ENCODE assay signal across 20 cellular contexts in the genomic region with DNA sequence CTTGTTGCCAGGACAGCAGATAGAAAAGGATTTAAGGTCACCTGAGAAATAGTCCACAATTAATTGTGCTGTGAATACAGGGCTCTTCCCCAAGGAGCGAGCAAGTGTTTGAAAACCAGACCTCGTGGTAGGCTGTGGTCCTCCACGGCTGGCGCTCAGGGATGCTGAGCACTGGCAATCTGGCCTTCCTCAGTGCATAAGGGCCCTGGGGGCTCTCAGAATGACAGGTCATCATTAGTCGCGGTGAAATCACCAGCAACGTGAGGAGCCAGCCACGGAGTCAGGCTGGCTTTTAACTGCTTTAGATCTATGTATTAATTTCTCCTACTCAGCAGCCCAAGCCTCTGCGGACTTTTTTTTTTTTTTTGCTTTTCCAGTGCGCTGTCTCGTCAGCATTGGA.
DNase-seq lines count a peak whose midpoint lies in the region; ATAC-seq and TF ChIP-seq lines count a peak whose summit lies in the region.
"Had no signal": no experiment of that assay in that cellular context is flagged by ENCODE, and none has a peak within 500 bp of the region (broad histone marks: within the 10 kb centered on the region; RNA-seq: fewer than 3 reads in every experiment).

No MANE protein-coding gene starts in this region.

- H3K9me2 ChIP-seq in Karpas-422 (replicated peaks; ENCODE audit: insufficient read depth, low read length): no peaks in the 10 kb centered on the region

- no peak overlapping the region for H3K9ac ChIP-seq in Karpas-422 (ENCODE audit: low read length)

- no peak for DNase-seq in left ventricle myocardium inferior
- no peak for DNase-seq in cardiac septum (ENCODE audit: low spot score)
- DNase-seq in SK-N-DZ (ENCODE audit: low spot score): peak; percentile 95
- DNase-seq in glutamatergic neuron: peak; percentile 72
- no peak for DNase-seq in Karpas-422
- no peak for DNase-seq in activated CD4-positive, CD25-positive, alpha-beta regulatory T cell treated with anti-CD3 and anti-CD28 coated beads, Interleukin-2, amount 50 U/mL, for 72 hours
- no peak for DNase-seq in HK-2 (ENCODE audit: unreplicated experiment)
- DNase-seq: activated CD8-positive, alpha-beta memory T cell treated with anti-CD3 and anti-CD28 coated beads, Interleukin-2, amount 50 U/mL, for 48 hours; activated effector memory CD4-positive, alpha-beta T cell treated with anti-CD3 and anti-CD28 coated beads, Interleukin-2, amount 50 U/mL, for 16 hours; CD4-positive, alpha-beta T cell; central memory CD4-positive, alpha-beta T cell; DMS79; dorsolateral prefrontal cortex; psoas muscle; spleen; stimulated activated CD8-positive, alpha-beta memory T cell treated with anti-CD3 and anti-CD28 coated beads, Interleukin-4, amount 100 ng/mL, for 48 hours had no signal

- H3K4me1 ChIP-seq in left ventricle myocardium inferior (peaks cover 83% of the 10 kb centered on the region), Karpas-422 (ENCODE audit: low read length) (peaks cover 5% of the 10 kb centered on the region; the same call in 1 of the 2 replicates)
- H3K4me1 ChIP-seq: spleen had no signal

- H3K9me3 ChIP-seq in left ventricle myocardium inferior (replicated peaks) (no peaks in the 10 kb centered on the region), Karpas-422 (ENCODE audit: low read length) (no peaks in the 10 kb centered on the region)
- H3K9me3 ChIP-seq: adrenal gland, psoas muscle, spleen had no signal

- no peak for ATAC-seq in HG02870 (IDR thresholded peaks at IDR 0.05; ENCODE audit: unreplicated experiment)

- peak overlapping the region; percentile 71 for H3K4me3 Mint-ChIP-seq in glutamatergic neuron (ENCODE audit: unreplicated experiment)
- H3K4me3 Mint-ChIP-seq: CD4-positive, alpha-beta T cell had no signal

- H3K36me3 Mint-ChIP-seq in glutamatergic neuron (ENCODE audit: unreplicated experiment): no peaks in the 10 kb centered on the region

- H3K4me2 ChIP-seq in Karpas-422 (ENCODE audit: low read depth, low read length, poor library complexity, severe bottlenecking): no peak overlapping the region

- H2AFZ ChIP-seq in Karpas-422 (ENCODE audit: low read length): no peak overlapping the region

- intact Hi-C loops in left ventricle myocardium inferior (cut with micrococcal nuclease): no loop called here
- intact Hi-C loops in cardiac septum (cut with DNase I): no loop called here

- TF ChIP-seq CTCF in left ventricle myocardium inferior (IDR thresholded peaks at IDR 0.05; ENCODE audit: borderline replicate concordance): no peak
- no peak for TF ChIP-seq CTCF in glutamatergic neuron (IDR thresholded peaks at IDR 0.05; ENCODE audit: partially characterized antibody, unreplicated experiment)

- no peaks in the 10 kb centered on the region for H3K27me3 ChIP-seq in left ventricle myocardium inferior (ENCODE audit: low read depth)
- H3K27me3 ChIP-seq in Karpas-422 (ENCODE audit: low read length): 0 out of 2 replicates have a peak, but pooled peaks cover 2% of the 10 kb centered on the region
- H3K27me3 ChIP-seq: adrenal gland, dorsolateral prefrontal cortex had no signal

- H3K4me1 Mint-ChIP-seq in glutamatergic neuron (ENCODE audit: low read depth, unreplicated experiment): peaks cover 27% of the 10 kb centered on the region

- H3K4me3 ChIP-seq in left ventricle myocardium inferior (no peak overlapping the region), Karpas-422 (ENCODE audit: low read length) (no peak overlapping the region)
- H3K4me3 ChIP-seq: adrenal gland, dorsolateral prefrontal cortex, psoas muscle, spleen had no signal

- no peaks in the 10 kb centered on the region for H3K36me3 ChIP-seq in left ventricle myocardium inferior
- no peaks in the 10 kb centered on the region for H3K36me3 ChIP-seq in Karpas-422 (ENCODE audit: insufficient read depth, low read length)
- H3K36me3 ChIP-seq: adrenal gland, spleen had no signal

- no peaks in the 10 kb centered on the region for H3K27me3 Mint-ChIP-seq in glutamatergic neuron (ENCODE audit: unreplicated experiment)

- no peaks in the 10 kb centered on the region for H3K9me3 Mint-ChIP-seq in glutamatergic neuron (ENCODE audit: unreplicated experiment)
- H3K9me3 Mint-ChIP-seq: CD4-positive, alpha-beta T cell had no signal

- H3K79me2 ChIP-seq in Karpas-422 (ENCODE audit: low read length): no peaks in the 10 kb centered on the region

- peak overlapping the region; percentile 30 for H3K27ac ChIP-seq in left ventricle myocardium inferior (replicated peaks)
- H3K27ac ChIP-seq in Karpas-422 (ENCODE audit: low read length): no peak overlapping the region
- H3K27ac ChIP-seq: adrenal gland, dorsolateral prefrontal cortex, epithelial cell of prostate, psoas muscle, spleen, VCaP had no signal

- peak overlapping the region; percentile 18 for H3K27ac Mint-ChIP-seq in glutamatergic neuron (ENCODE audit: unreplicated experiment)
- H3K27ac Mint-ChIP-seq: CD4-positive, alpha-beta T cell had no signal

- no peaks in the 10 kb centered on the region for H4K20me1 ChIP-seq in Karpas-422 (ENCODE audit: insufficient read depth, low read depth, low read length)

Comparison
In these comparisons a context has a peak if more than half of its experiments do, and no peak if none do; other contexts are left out.
1. DNase-seq: peak in SK-N-DZ (single experiment) and glutamatergic neuron (single experiment); none in left ventricle myocardium inferior (single experiment), cardiac septum (single experiment), Karpas-422 (single experiment), activated CD4-positive, CD25-positive, alpha-beta regulatory T cell treated with anti-CD3 and anti-CD28 coated beads, Interleukin-2, amount 50 U/mL, for 72 hours (single experiment) and HK-2 (single experiment).